ENCODE assay signal across 8 cellular contexts in the genomic region with DNA sequence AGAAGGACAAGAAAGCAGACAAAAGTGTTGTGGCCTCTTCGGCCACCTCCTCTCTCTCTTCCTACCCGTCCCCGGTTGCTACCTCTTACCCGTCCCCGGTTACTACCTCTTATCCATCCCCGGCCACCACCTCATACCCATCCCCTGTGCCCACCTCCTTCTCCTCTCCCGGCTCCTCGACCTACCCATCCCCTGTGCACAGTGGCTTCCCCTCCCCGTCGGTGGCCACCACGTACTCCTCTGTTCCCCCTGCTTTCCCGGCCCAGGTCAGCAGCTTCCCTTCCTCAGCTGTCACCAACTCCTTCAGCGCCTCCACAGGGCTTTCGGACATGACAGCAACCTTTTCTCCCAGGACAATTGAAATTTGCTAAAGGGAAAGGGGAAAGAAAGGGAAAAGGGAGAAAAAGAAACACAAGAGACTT. TPM values are rescaled to one million over a fixed set of nuclear protein-coding genes. Genes with fewer than 3 reads are reported as not detected.
DNase-seq lines count a peak whose midpoint lies in the region; ATAC-seq and TF ChIP-seq lines count a peak whose summit lies in the region.

No MANE protein-coding gene starts in this region.

- no peak for ATAC-seq in activated CD4-positive, alpha-beta T cell treated with anti-CD3 and anti-CD28 coated beads for 36 hours
- ATAC-seq in activated CD8-positive, alpha-beta T cell treated with anti-CD3 and anti-CD28 coated beads, Interleukin-2, amount 10 ng/mL, durations not matched to agents 7 days and 5 days: no peak
- ATAC-seq in GM21529 (IDR thresholded peaks at IDR 0.05; ENCODE audit: unreplicated experiment): no peak

- no peaks in the 10 kb centered on the region for H3K79me2 ChIP-seq in hepatocyte

- no peaks in the 10 kb centered on the region for H3K36me3 ChIP-seq in hepatocyte (replicated peaks; ENCODE audit: insufficient read depth, low read depth)

- H3K27me3 Mint-ChIP-seq in activated CD4-positive, alpha-beta T cell treated with anti-CD3 and anti-CD28 coated beads for 36 hours: no peaks in the 10 kb centered on the region
- peaks cover 24% of the 10 kb centered on the region for H3K27me3 Mint-ChIP-seq in activated CD8-positive, alpha-beta T cell treated with anti-CD3 and anti-CD28 coated beads, Interleukin-2, amount 10 ng/mL, durations not matched to agents 7 days and 5 days (ENCODE audit: low read depth)

- H3K4me1 ChIP-seq in hepatocyte (ENCODE audit: insufficient read depth): peaks cover 6% of the 10 kb centered on the region

- no peaks in the 10 kb centered on the region for H3K9me3 Mint-ChIP-seq in activated CD4-positive, alpha-beta T cell treated with anti-CD3 and anti-CD28 coated beads for 36 hours (ENCODE audit: low read depth)
- H3K9me3 Mint-ChIP-seq in activated CD8-positive, alpha-beta T cell treated with anti-CD3 and anti-CD28 coated beads, Interleukin-2, amount 10 ng/mL, durations not matched to agents 7 days and 5 days (ENCODE audit: insufficient read depth): no peaks in the 10 kb centered on the region

- H3K27me3 ChIP-seq in hepatocyte: no peaks in the 10 kb centered on the region

- H3K4me3 Mint-ChIP-seq in activated CD4-positive, alpha-beta T cell treated with anti-CD3 and anti-CD28 coated beads for 36 hours: peak overlapping the region; percentile 77
- H3K4me3 Mint-ChIP-seq in activated CD8-positive, alpha-beta T cell treated with anti-CD3 and anti-CD28 coated beads, Interleukin-2, amount 10 ng/mL, durations not matched to agents 7 days and 5 days: peak overlapping the region; percentile 87

- peak overlapping the region; percentile 89 for H3K4me2 ChIP-seq in hepatocyte

- peak overlapping the region; percentile 59 for H3K27ac Mint-ChIP-seq in activated CD4-positive, alpha-beta T cell treated with anti-CD3 and anti-CD28 coated beads for 36 hours
- H3K27ac Mint-ChIP-seq in activated CD8-positive, alpha-beta T cell treated with anti-CD3 and anti-CD28 coated beads, Interleukin-2, amount 10 ng/mL, durations not matched to agents 7 days and 5 days: no peak overlapping the region

- no peak overlapping the region for H3K4me3 ChIP-seq in hepatocyte

- TF ChIP-seq CTCF in hepatocyte (IDR thresholded peaks at IDR 0.05; ENCODE audit: poor library complexity): no peak

- intact Hi-C loops in activated CD4-positive, alpha-beta T cell treated with anti-CD3 and anti-CD28 coated beads for 36 hours (cut with DNase I, micrococcal nuclease): loop anchor here (10.0 kb wide), 3 partner anchors 727 to 1097 kb away; a partner anchor contains a TSS

- no peak overlapping the region for H3K27ac ChIP-seq in hepatocyte

- no peak overlapping the region for H2AFZ ChIP-seq in hepatocyte

- POLR2A ChIA-PET in activated CD4-positive, alpha-beta T cell treated with anti-CD3 and anti-CD28 coated beads for 36 hours (lab: Charles Lee): interaction anchor here (0.6 kb wide), 1 partner anchor 465 kb away, joined by 3 read pairs; no protein-coding TSS in a partner anchor
- POLR2A ChIA-PET in activated CD8-positive, alpha-beta T cell treated with anti-CD3 and anti-CD28 coated beads, Interleukin-2, amount 10 ng/mL, durations not matched to agents 7 days and 5 days (lab: Charles Lee): interaction anchor here (0.7 kb wide), 1 partner anchor 365 kb away, joined by 3 read pairs; no protein-coding TSS in a partner anchor

- H3K36me3 Mint-ChIP-seq in activated CD4-positive, alpha-beta T cell treated with anti-CD3 and anti-CD28 coated beads for 36 hours (ENCODE audit: low read depth): peaks cover 29% of the 10 kb centered on the region
- peaks cover 6% of the 10 kb centered on the region for H3K36me3 Mint-ChIP-seq in activated CD8-positive, alpha-beta T cell treated with anti-CD3 and anti-CD28 coated beads, Interleukin-2, amount 10 ng/mL, durations not matched to agents 7 days and 5 days (ENCODE audit: low read depth)

- H3K4me1 Mint-ChIP-seq in activated CD4-positive, alpha-beta T cell treated with anti-CD3 and anti-CD28 coated beads for 36 hours: peaks cover 28% of the 10 kb centered on the region
- H3K4me1 Mint-ChIP-seq in activated CD8-positive, alpha-beta T cell treated with anti-CD3 and anti-CD28 coated beads, Interleukin-2, amount 10 ng/mL, durations not matched to agents 7 days and 5 days (ENCODE audit: low read depth): peaks cover 22% of the 10 kb centered on the region

- 93% methylated on average over 14 of the region's 14 CpGs for WGBS in hepatocyte (ENCODE audit: low lambda C conversion rate, missing lambda C conversion rate)

- H3K9me3 ChIP-seq in hepatocyte (ENCODE audit: low read depth): no peaks in the 10 kb centered on the region

- CTCF ChIA-PET in activated CD4-positive, alpha-beta T cell treated with anti-CD3 and anti-CD28 coated beads for 36 hours (lab: Charles Lee): interaction anchor here (0.9 to 1.6 kb wide), 2 partner anchors 35 to 37 kb away, joined by 3 to 5 read pairs; no protein-coding TSS in a partner anchor
- CTCF ChIA-PET in activated CD8-positive, alpha-beta T cell treated with anti-CD3 and anti-CD28 coated beads, Interleukin-2, amount 10 ng/mL, durations not matched to agents 7 days and 5 days (lab: Charles Lee): interaction anchor here (1.3 kb wide), 1 partner anchor 35 kb away, joined by 3 read pairs; no protein-coding TSS in a partner anchor

- no peak for DNase-seq in activated CD4-positive, alpha-beta T cell treated with anti-CD3 and anti-CD28 coated beads for 36 hours
- no peak for DNase-seq in activated CD4-positive, alpha-beta T cell treated with anti-CD3 and anti-CD28 coated beads for 4 hours
- no peak for DNase-seq in activated CD8-positive, alpha-beta T cell treated with anti-CD3 and anti-CD28 coated beads, Interleukin-2, amount 10 ng/mL, durations not matched to agents 7 days and 5 days
- DNase-seq in hepatocyte (ENCODE audit: low spot score) (peak; percentile 37), NCI-H1436 (lab: John Stamatoyannopoulos, UW) (no peak)
- DNase-seq in stimulated activated CD8-positive, alpha-beta memory T cell treated with anti-CD3 and anti-CD28 coated beads, Interleukin-2, amount 100 ng/mL, for 1 hour (ENCODE audit: low read depth in 2 of 2): peak; percentile 33 to 38
- DNase-seq in stimulated activated naive CD4-positive, alpha-beta T cell treated with Interleukin-2 at 50 U/mL for 16 hours (lab: John Stamatoyannopoulos, UW): no peak

- no peaks in the 10 kb centered on the region for H3K9me2 ChIP-seq in hepatocyte (replicated peaks; ENCODE audit: insufficient read depth)

- H4K20me1 ChIP-seq in hepatocyte (ENCODE audit: insufficient read depth, poor library complexity, severe bottlenecking): peaks cover 25% of the 10 kb centered on the region

RNA-seq across cellular contexts. Expression of a gene that starts 2.4 kb away (rescaled TPM):
- total RNA-seq in activated CD4-positive, alpha-beta T cell treated with anti-CD3 and anti-CD28 coated beads for 36 hours: 10 to 100 TPM; 45.3 to 48.8 TPM
- 10 to 100 TPM in 1 of 2 experiments, 1 to 10 TPM in 1; 8.9 to 10.1 TPM for total RNA-seq in activated CD8-positive, alpha-beta T cell treated with anti-CD3 and anti-CD28 coated beads, Interleukin-2, amount 10 ng/mL, durations not matched to agents 7 days and 5 days
- total RNA-seq in hepatocyte: 64.2 and 95.4 TPM in 2 replicates
- 336 and 434 TPM in 2 replicates for polyA plus RNA-seq in hepatocyte

RNA-seq across cellular contexts. Expression of a gene that starts 28.9 kb away (rescaled TPM):
- 1 to 10 TPM; 4.0 to 5.6 TPM for total RNA-seq in activated CD4-positive, alpha-beta T cell treated with anti-CD3 and anti-CD28 coated beads for 36 hours
- total RNA-seq in activated CD8-positive, alpha-beta T cell treated with anti-CD3 and anti-CD28 coated beads, Interleukin-2, amount 10 ng/mL, durations not matched to agents 7 days and 5 days: 1 to 10 TPM in 1 of 2 experiments, under 1 TPM in 1; 0.68 to 1.1 TPM
- total RNA-seq in hepatocyte: 0.67 and 3.2 TPM in 2 replicates
- polyA plus RNA-seq in hepatocyte: 0.66 and 1.9 TPM in 2 replicates

Comparison
In these comparisons a context has a peak if more than half of its experiments do, and no peak if none do; other contexts are left out.
1. DNase-seq: peak in hepatocyte (single experiment) and stimulated activated CD8-positive, alpha-beta memory T cell treated with anti-CD3 and anti-CD28 coated beads, Interleukin-2, amount 100 ng/mL, for 1 hour (2 of 2); none in activated CD4-positive, alpha-beta T cell treated with anti-CD3 and anti-CD28 coated beads for 36 hours (single experiment), activated CD4-positive, alpha-beta T cell treated with anti-CD3 and anti-CD28 coated beads for 4 hours (0 of 2), activated CD8-positive, alpha-beta T cell treated with anti-CD3 and anti-CD28 coated beads, Interleukin-2, amount 10 ng/mL, durations not matched to agents 7 days and 5 days (single experiment), NCI-H1436 (single experiment) and stimulated activated naive CD4-positive, alpha-beta T cell treated with Interleukin-2 at 50 U/mL for 16 hours (single experiment).